ENCODE assay signal across 8 cellular contexts in genomic region chr10:43202224-43202656, GRCh38.
DNase-seq lines count a peak whose midpoint lies in the region; ATAC-seq and TF ChIP-seq lines count a peak whose summit lies in the region.

No MANE protein-coding gene starts in this region.

- H3K9ac ChIP-seq in SK-N-SH, result no peak overlapping the region

- TF ChIP-seq RAD21 in SK-N-SH (IDR thresholded peaks at IDR 0.05; ENCODE audit: low read length), result no peak

- no peaks in the 10 kb centered on the region for H3K9me3 ChIP-seq in SK-N-SH
- no peaks in the 10 kb centered on the region for H3K9me3 ChIP-seq in mesodermal cell (ENCODE audit: control insufficient read depth, low read length)

- H3K27me3 ChIP-seq in SK-N-SH (ENCODE audit: insufficient read depth), result no peaks in the 10 kb centered on the region
- no peaks in the 10 kb centered on the region for H3K27me3 ChIP-seq in dorsolateral prefrontal cortex

- no peak overlapping the region for H2AFZ ChIP-seq in SK-N-SH (ENCODE audit: low read depth)

- no peaks in the 10 kb centered on the region for H3K9me2 ChIP-seq in SK-N-SH

- POLR2A ChIA-PET in SK-N-SH (lab: Yijun Ruan, JAX), result no interaction called here

- DNase-seq in SK-N-SH (peak; percentile 36), T-helper 9 cell (peak; percentile 23), dorsolateral prefrontal cortex (peak in 8 of 10 donors; percentile 12 to 42 (median 30)), GDM1 (lab: John Stamatoyannopoulos, UW) (no peak)
- DNase-seq in stimulated activated CD8-positive, alpha-beta memory T cell treated with anti-CD3 and anti-CD28 coated beads, Interleukin-7, amount 100 ng/mL, for 24 hours (ENCODE audit: low read depth), result peak; percentile 35

- no peak overlapping the region for H3K4me3 ChIP-seq in SK-N-SH (ENCODE audit: low read depth in 2 of 2, low read length in 1 of 2)
- peak overlapping the region in 58 of 59 donors; percentile 22 to 65 (median 49) for H3K4me3 ChIP-seq in dorsolateral prefrontal cortex
- H3K4me3 ChIP-seq in mesodermal cell (ENCODE audit: extremely low read depth, insufficient read depth, low read length, poor library complexity, severe bottlenecking), result peak overlapping the region; percentile 52

- CTCF ChIA-PET in SK-N-SH (lab: Yijun Ruan, JAX), result interaction anchor here (1.0 to 1.4 kb wide), 4 partner anchors 13 to 56 kb away, joined by 3 to 6 read pairs (median 4); no protein-coding TSS in a partner anchor

- H4K20me1 ChIP-seq in SK-N-SH (ENCODE audit: insufficient read depth), result no peaks in the 10 kb centered on the region

- H3K4me1 ChIP-seq in SK-N-SH (ENCODE audit: control insufficient read depth in 1 of 2, insufficient read depth in 2 of 2, low read depth in 1 of 2, low read length in 1 of 2) (no peaks in the 10 kb centered on the region; a peak in 1 of 4 replicates), mesodermal cell (ENCODE audit: control insufficient read depth, insufficient read depth, low read length, poor library complexity, severe bottlenecking) (peaks cover 3% of the 10 kb centered on the region)

- no peak; the same call in 1 of the 2 replicates for TF ChIP-seq CTCF in SK-N-SH (IDR thresholded peaks at IDR 0.05)
- TF ChIP-seq CTCF in dorsolateral prefrontal cortex (IDR thresholded peaks at IDR 0.05 in 54 of 56, conservative IDR thresholded peaks at IDR 0.05 in 2 of 56; ENCODE audit: low read depth in 1 of 56, partially characterized antibody in 56 of 56), result peak in 55 of 56 donors; percentile 18 to 73 (median 56)

- ATAC-seq in SK-N-SH treated with all-trans-retinoic acid at 6 μM for 48 hours (no peak), HG03135 (IDR thresholded peaks at IDR 0.05; ENCODE audit: unreplicated experiment) (peak; percentile 60)

- H3K4me2 ChIP-seq in SK-N-SH, result no peak overlapping the region

- intact Hi-C loops in dorsolateral prefrontal cortex (cut with DNase I), result loop anchor here in 1 of 2 donors (10.0 kb wide), 1 partner anchor 143 kb away; no protein-coding TSS in a partner anchor

- no peak for TF ChIP-seq EP300 in SK-N-SH (IDR thresholded peaks at IDR 0.05; ENCODE audit: borderline replicate concordance in 1 of 2, low read depth in 1 of 2, low read length in 1 of 2)

- H3F3A ChIP-seq in SK-N-SH (replicated peaks; ENCODE audit: insufficient read depth), result no peaks in the 10 kb centered on the region

- H3K36me3 ChIP-seq in SK-N-SH (replicated peaks in 1 of 2; ENCODE audit: control insufficient read depth in 1 of 2, insufficient read depth in 2 of 2, low read length in 1 of 2), result no peaks in the 10 kb centered on the region
- H3K36me3 ChIP-seq in mesodermal cell (ENCODE audit: control insufficient read depth, insufficient read depth, low read length), result peaks cover 3% of the 10 kb centered on the region

- no peak overlapping the region for H3K27ac ChIP-seq in SK-N-SH (ENCODE audit: low read depth in 2 of 2, low read length in 1 of 2)
- H3K27ac ChIP-seq in dorsolateral prefrontal cortex, result peak overlapping the region in 4 of 59 donors; percentile 5 to 51 (median 28)
- H3K27ac ChIP-seq in mesodermal cell (ENCODE audit: low read depth, low read length, severe bottlenecking), result no peak overlapping the region

- WGBS in SK-N-SH (ENCODE audit: low lambda C conversion rate), result 91% methylated on average over 16 of the region's 29 CpGs
- 1 to 2% methylated on average over 17 to 19 of the region's 29 CpGs for WGBS in mesodermal cell (ENCODE audit: insufficient coverage in 2 of 2), 2 experiments

- H3K79me2 ChIP-seq in SK-N-SH (ENCODE audit: insufficient read depth), result no peaks in the 10 kb centered on the region

TF ChIP-seq in SK-N-SH, 30 proteins besides CTCF, POLR2A, EP300 and RAD21:
- no peak for TF ChIP-seq CHD2 (IDR thresholded peaks at IDR 0.05; ENCODE audit: low read length, partially characterized antibody)
- TF ChIP-seq USF2 (IDR thresholded peaks at IDR 0.05; ENCODE audit: borderline replicate concordance, low read depth, low read length), result no peak
- TF ChIP-seq, protein P1, sequence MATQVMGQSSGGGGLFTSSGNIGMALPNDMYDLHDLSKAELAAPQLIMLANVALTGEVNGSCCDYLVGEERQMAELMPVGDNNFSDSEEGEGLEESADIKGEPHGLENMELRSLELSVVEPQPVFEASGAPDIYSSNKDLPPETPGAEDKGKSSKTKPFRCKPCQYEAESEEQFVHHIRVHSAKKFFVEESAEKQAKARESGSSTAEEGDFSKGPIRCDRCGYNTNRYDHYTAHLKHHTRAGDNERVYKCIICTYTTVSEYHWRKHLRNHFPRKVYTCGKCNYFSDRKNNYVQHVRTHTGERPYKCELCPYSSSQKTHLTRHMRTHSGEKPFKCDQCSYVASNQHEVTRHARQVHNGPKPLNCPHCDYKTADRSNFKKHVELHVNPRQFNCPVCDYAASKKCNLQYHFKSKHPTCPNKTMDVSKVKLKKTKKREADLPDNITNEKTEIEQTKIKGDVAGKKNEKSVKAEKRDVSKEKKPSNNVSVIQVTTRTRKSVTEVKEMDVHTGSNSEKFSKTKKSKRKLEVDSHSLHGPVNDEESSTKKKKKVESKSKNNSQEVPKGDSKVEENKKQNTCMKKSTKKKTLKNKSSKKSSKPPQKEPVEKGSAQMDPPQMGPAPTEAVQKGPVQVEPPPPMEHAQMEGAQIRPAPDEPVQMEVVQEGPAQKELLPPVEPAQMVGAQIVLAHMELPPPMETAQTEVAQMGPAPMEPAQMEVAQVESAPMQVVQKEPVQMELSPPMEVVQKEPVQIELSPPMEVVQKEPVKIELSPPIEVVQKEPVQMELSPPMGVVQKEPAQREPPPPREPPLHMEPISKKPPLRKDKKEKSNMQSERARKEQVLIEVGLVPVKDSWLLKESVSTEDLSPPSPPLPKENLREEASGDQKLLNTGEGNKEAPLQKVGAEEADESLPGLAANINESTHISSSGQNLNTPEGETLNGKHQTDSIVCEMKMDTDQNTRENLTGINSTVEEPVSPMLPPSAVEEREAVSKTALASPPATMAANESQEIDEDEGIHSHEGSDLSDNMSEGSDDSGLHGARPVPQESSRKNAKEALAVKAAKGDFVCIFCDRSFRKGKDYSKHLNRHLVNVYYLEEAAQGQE (IDR thresholded peaks at IDR 0.05; ENCODE audit: low read depth, low read length), result no peak

TF ChIP-seq in SK-N-SH treated with all-trans-retinoic acid at 6 μM for 48 hours, 23 proteins besides CTCF, POLR2A, EP300 and RAD21:
- no peak for TF ChIP-seq ZNF8 (CRISPR knock-in tag; IDR thresholded peaks at IDR 0.05)
- no peak for TF ChIP-seq GLIS3 (CRISPR knock-in tag; IDR thresholded peaks at IDR 0.05)
- no peak for TF ChIP-seq ZNF565 (CRISPR knock-in tag; conservative IDR thresholded peaks at IDR 0.05; ENCODE audit: low read depth)
- TF ChIP-seq, protein P2, sequence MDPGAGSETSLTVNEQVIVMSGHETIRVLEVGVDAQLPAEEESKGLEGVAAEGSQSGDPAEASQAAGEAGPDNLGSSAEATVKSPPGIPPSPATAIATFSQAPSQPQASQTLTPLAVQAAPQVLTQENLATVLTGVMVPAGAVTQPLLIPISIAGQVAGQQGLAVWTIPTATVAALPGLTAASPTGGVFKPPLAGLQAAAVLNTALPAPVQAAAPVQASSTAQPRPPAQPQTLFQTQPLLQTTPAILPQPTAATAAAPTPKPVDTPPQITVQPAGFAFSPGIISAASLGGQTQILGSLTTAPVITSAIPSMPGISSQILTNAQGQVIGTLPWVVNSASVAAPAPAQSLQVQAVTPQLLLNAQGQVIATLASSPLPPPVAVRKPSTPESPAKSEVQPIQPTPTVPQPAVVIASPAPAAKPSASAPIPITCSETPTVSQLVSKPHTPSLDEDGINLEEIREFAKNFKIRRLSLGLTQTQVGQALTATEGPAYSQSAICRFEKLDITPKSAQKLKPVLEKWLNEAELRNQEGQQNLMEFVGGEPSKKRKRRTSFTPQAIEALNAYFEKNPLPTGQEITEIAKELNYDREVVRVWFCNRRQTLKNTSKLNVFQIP (CRISPR knock-in tag; IDR thresholded peaks at IDR 0.05; ENCODE audit: borderline replicate concordance, low read depth), result no peak

Comparison
In these comparisons a context has a peak if more than half of its experiments do, and no peak if none do; other contexts are left out.
1. H3K4me3 ChIP-seq: peak in dorsolateral prefrontal cortex (58 of 59) and mesodermal cell (single experiment); none in SK-N-SH (0 of 2).